ENCODE assay signal across 8 cellular contexts in the genomic region with DNA sequence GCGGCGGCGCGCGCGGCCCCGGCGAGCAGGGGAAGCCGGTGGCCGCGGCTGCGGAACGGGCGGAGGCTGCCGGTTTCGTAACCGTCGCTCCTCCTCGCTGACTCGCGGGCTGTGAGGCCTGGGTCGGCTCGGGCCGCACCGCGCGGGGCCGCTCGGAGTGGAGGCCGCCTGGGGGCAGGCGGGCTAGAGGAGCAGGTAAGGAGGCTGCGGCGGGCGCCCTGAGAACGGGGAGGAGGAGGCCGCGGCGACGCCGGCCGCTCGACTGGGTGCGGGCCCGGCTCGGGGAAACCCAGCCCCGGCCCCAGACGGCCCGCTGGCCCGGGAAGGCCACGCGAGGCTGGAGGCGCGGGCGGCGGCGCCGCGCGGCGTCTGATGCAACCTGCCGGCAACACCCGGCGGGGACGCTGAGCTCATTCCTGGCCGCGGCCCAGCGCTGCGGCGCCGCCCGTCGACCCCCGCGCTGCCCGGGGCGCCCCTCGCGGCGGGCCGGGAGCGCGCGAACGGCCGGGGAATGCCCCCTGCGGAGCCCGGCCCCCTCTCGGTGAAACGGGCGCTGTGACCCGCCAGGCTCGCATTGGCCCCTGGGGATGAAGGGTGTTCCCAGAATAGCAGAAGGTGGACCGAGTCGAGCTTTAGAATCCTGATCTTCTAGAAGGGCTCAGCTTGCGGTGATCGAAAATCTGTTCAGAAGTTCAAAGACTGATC. TPM values are rescaled to one million over a fixed set of nuclear protein-coding genes. Genes with fewer than 3 reads are reported as not detected.
A peak's percentile ranks its signal among the peaks of the same experiment; 100 is the strongest.
DNase-seq lines count a peak whose midpoint lies in the region; ATAC-seq and TF ChIP-seq lines count a peak whose summit lies in the region.

A gene (plus strand): TSS at position 9 of the 705 bp plus-strand sequence. CDS start 5,531 bp downstream, outside the sequence.

- 1% methylated on average over 5 of the region's 96 CpGs for WGBS in suprapubic skin

- ATAC-seq in GM18508 (IDR thresholded peaks at IDR 0.05; ENCODE audit: insufficient read depth, unreplicated experiment) (peak; percentile 28), HG02885 (IDR thresholded peaks at IDR 0.05; ENCODE audit: poor library complexity, unreplicated experiment) (peak; percentile 47)

- H3K4me3 ChIP-seq in epithelial cell of proximal tubule (ENCODE audit: low read depth, low read length) (peak within 1 kb of the TSS; percentile 79), suprapubic skin (peak within 1 kb of the TSS; percentile 83)

- H3K27ac ChIP-seq in suprapubic skin, result peak within 1 kb of the TSS; percentile 99

- DNase-seq in AG09319 (ENCODE audit: extremely low read depth, low read depth), result peak; percentile 56
- DNase-seq in NCI-H2171 treated with DMSO at 0.1 percent for 48 hours (lab: John Stamatoyannopoulos, UW), result peak; percentile 47
- peak; percentile 13 to 35 for DNase-seq in activated CD8-positive, alpha-beta memory T cell treated with anti-CD3 and anti-CD28 coated beads for 4 hours (ENCODE audit: low read depth in 2 of 2)
- no peak for DNase-seq in epithelial cell of proximal tubule (ENCODE audit: low read depth)
- peak; percentile 54 for DNase-seq in myocyte (ENCODE audit: low read depth)
- DNase-seq in suprapubic skin (ENCODE audit: low spot score in 2 of 2), result peak in 1 of 2 donors; percentile 89

- H3K9me3 ChIP-seq in suprapubic skin, result no peaks in the 10 kb centered on the region

- TF ChIP-seq CTCF in AG09319 (IDR thresholded peaks at IDR 0.05; ENCODE audit: low read depth, low read length), result no peak; the same call in 1 of the 2 replicates
- peak; percentile 28 for TF ChIP-seq CTCF in epithelial cell of proximal tubule (conservative IDR thresholded peaks at IDR 0.05; ENCODE audit: low read depth, low read length)
- peak in 1 of 2 donors; percentile 45 for TF ChIP-seq CTCF in suprapubic skin (IDR thresholded peaks at IDR 0.05)

- peak; percentile 37 to 80 for TF ChIP-seq POLR2A in suprapubic skin (IDR thresholded peaks at IDR 0.05)

- no peaks in the 10 kb centered on the region for H3K27me3 ChIP-seq in suprapubic skin

- H3K4me1 ChIP-seq in suprapubic skin, result peaks cover 61% of the 10 kb centered on the region

- no peak for TF ChIP-seq EP300 in suprapubic skin (IDR thresholded peaks at IDR 0.05)

- no peaks in the 10 kb centered on the region for H3K36me3 ChIP-seq in suprapubic skin

RNA-seq across cellular contexts. Expression of the gene that starts here (rescaled TPM):
- total RNA-seq in epithelial cell of proximal tubule (19.3 and 23.1 TPM in 2 replicates), myocyte (21.7 and 23.6 TPM in 2 replicates), suprapubic skin (10 to 100 TPM; 37.7 to 63.0 (median 45.2) TPM)
- polyA plus RNA-seq in myocyte (2012), result 21.0 TPM
